ENCODE assay signal across 9 cellular contexts in the genomic region with DNA sequence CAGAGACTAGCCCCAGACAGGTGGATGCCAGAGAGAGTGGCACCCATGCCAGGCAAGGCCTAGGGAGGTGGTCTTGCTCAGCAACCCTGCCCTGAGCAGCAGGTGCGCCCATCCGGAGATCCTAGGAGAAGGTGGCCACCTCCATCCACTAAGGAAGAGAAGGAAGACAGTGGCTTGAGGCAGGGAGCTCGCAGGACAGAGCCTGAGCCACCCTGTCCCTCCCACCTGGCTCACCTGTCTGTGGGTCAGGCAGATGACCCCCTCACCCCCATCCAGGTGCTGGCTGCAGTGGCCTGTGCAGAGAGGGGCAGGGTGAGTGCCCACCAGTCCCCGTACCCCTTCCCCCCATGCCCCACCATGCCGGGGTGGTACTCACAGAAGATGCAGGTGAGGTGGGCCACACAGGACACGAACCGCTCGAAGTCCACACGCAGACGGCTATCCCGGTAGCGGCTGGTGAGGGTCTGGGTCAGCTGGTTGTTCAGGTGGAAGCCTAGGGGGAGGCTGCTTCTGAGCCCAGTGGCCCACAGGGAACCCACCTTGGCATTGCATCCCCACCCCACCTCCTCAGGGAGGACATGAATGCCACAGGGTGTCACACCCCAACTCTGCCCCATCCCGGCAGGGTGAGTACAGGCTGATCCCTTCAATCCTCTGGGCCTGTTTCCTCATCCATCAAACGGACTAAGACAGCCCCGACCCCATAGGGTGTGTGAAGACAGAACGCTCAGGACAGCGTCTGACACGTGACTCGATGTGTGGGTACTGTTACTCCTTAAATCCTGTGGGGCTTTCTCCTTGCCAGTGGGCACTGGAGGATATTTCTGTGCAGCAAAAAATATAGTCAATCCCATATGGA. TPM values are rescaled to one million over a fixed set of nuclear protein-coding genes. Genes with fewer than 3 reads are reported as not detected.
DNase-seq lines count a peak whose midpoint lies in the region; FAIRE-seq and TF ChIP-seq lines count a peak whose summit lies in the region.
"Had no signal": no experiment of that assay in that cellular context is flagged by ENCODE, and none has a peak within 500 bp of the region (broad histone marks: within the 10 kb centered on the region; RNA-seq: fewer than 3 reads in every experiment).

No MANE protein-coding gene starts in this region.

- TF ChIP-seq CTCF in Peyer's patch (IDR thresholded peaks at IDR 0.05) (no peak), bronchial epithelial cell (IDR thresholded peaks at IDR 0.05; ENCODE audit: insufficient read depth, low read length, severe bottlenecking) (no peak), thyroid gland (IDR thresholded peaks at IDR 0.05) (no peak)

- H3K27me3 ChIP-seq in Peyer's patch (no peaks in the 10 kb centered on the region), bronchial epithelial cell (ENCODE audit: control insufficient read depth, insufficient read depth, low read length) (no peaks in the 10 kb centered on the region), mucosa of rectum (ENCODE audit: control insufficient read depth in 2 of 2, insufficient read depth in 2 of 2, low read length in 2 of 2) (no peaks in the 10 kb centered on the region), thyroid gland (no peaks in the 10 kb centered on the region)

- H3K9me3 ChIP-seq in Peyer's patch (no peaks in the 10 kb centered on the region), mucosa of rectum (ENCODE audit: control insufficient read depth in 2 of 2, low read length in 2 of 2) (no peaks in the 10 kb centered on the region), thyroid gland (no peaks in the 10 kb centered on the region)

- H3K4me3 ChIP-seq in Peyer's patch (no peak overlapping the region), bronchial epithelial cell (ENCODE audit: low read depth, low read length) (no peak overlapping the region), mucosa of rectum (ENCODE audit: low read length in 2 of 2) (no peak overlapping the region), thyroid gland (replicated peaks in 1 of 3) (no peak overlapping the region)

- FAIRE-seq in bronchial epithelial cell (lab: Jason Lieb, UNC), result peak; percentile 90

- H3K27ac ChIP-seq in Peyer's patch, result peak overlapping the region in 3 of 4 donors; percentile 71 to 87 (median 72)
- H3K27ac ChIP-seq in mucosa of rectum (ENCODE audit: low read depth in 2 of 2, low read length in 2 of 2), result peak overlapping the region; percentile 75 to 92
- H3K27ac ChIP-seq in thyroid gland, result peak overlapping the region; percentile 35 to 71 (median 65)

- TF ChIP-seq POLR2A in Peyer's patch (IDR thresholded peaks at IDR 0.05), result peak in 1 of 2 donors; percentile 13
- no peak for TF ChIP-seq POLR2A in thyroid gland (IDR thresholded peaks at IDR 0.05)

- WGBS in thyroid gland, 2 donors, result 94 to 97% methylated on average over 9 to 13 of the region's 19 CpGs

- peaks cover 0 to 55% (median 0%) of the 10 kb centered on the region in 3 donors for H3K36me3 ChIP-seq in Peyer's patch
- H3K36me3 ChIP-seq in bronchial epithelial cell (ENCODE audit: control insufficient read depth, insufficient read depth, low read length), result peaks cover 31% of the 10 kb centered on the region
- peaks cover 39% of the 10 kb centered on the region in 2 donors for H3K36me3 ChIP-seq in mucosa of rectum (ENCODE audit: control insufficient read depth in 2 of 2, insufficient read depth in 2 of 2, low read length in 2 of 2)
- peaks cover 38 to 40% of the 10 kb centered on the region in 2 donors for H3K36me3 ChIP-seq in thyroid gland

- peak overlapping the region; percentile 41 to 67 for H3K9ac ChIP-seq in mucosa of rectum (ENCODE audit: low read depth in 1 of 2, low read length in 2 of 2)

- intact Hi-C loops in thyroid gland (cut with DNase I), result loop anchor here (5.0 kb wide), 1 partner anchor 84 kb away; a partner anchor contains a TSS

- DNase-seq in Peyer's patch, result peak in 2 of 3 donors; percentile 49 to 53
- no peak for DNase-seq in bronchial epithelial cell (ENCODE audit: low read depth)
- DNase-seq in thyroid gland, result no peak
- DNase-seq in effector CD8-positive, alpha-beta T cell (lab: John Stamatoyannopoulos, UW), result no peak
- DNase-seq in NCI-H226, result no peak
- DNase-seq in NCI-H345 treated with DMSO at 0.1 percent for 48 hours (lab: John Stamatoyannopoulos, UW; ENCODE audit: unreplicated experiment), result no peak
- DNase-seq: DND-41 had no signal

- peaks cover 0 to 67% (median 11%) of the 10 kb centered on the region in 4 donors for H3K4me1 ChIP-seq in Peyer's patch
- peaks cover 31 to 43% of the 10 kb centered on the region in 2 donors for H3K4me1 ChIP-seq in mucosa of rectum (ENCODE audit: control insufficient read depth in 2 of 2, insufficient read depth in 2 of 2, low read length in 2 of 2)
- peaks cover 13 to 24% of the 10 kb centered on the region in 2 donors for H3K4me1 ChIP-seq in thyroid gland

RNA-seq across cellular contexts. Expression of a gene that starts 13.3 kb away (rescaled TPM):
- total RNA-seq in Peyer's patch (10 to 100 TPM in 1 of 4 donors, 1 to 10 TPM in 3; 5.8 to 56.8 (median 6.4) TPM), bronchial epithelial cell (6.6 and 6.8 TPM in 2 replicates), thyroid gland (1 to 10 TPM in 2 of 4 donors, not detected in 2; 1.6 to 2.0 TPM)

RNA-seq across cellular contexts. Expression of a gene that starts 42.4 kb away (rescaled TPM):
- total RNA-seq in Peyer's patch (not detected), bronchial epithelial cell (11.3 and 406 TPM in 2 replicates), thyroid gland (not detected)
- total RNA-seq: kidney epithelial cell had no signal

RNA-seq across cellular contexts. Expression of a gene that starts 58.0 kb away (rescaled TPM):
- total RNA-seq in Peyer's patch, result not detected
- total RNA-seq in bronchial epithelial cell, result 1,636 and 4,049 TPM in 2 replicates
- not detected for total RNA-seq in thyroid gland
- total RNA-seq: kidney epithelial cell had no signal

Comparison
In these comparisons a context has a peak if more than half of its experiments do, and no peak if none do; other contexts are left out.
1. DNase-seq: peak in Peyer's patch (2 of 3); none in bronchial epithelial cell (single experiment), thyroid gland (0 of 2), effector CD8-positive, alpha-beta T cell (single experiment), NCI-H226 (single experiment) and NCI-H345 treated with DMSO at 0.1 percent for 48 hours (single experiment).
2. RNA of a gene that starts 42.4 kb away (total RNA-seq): 11.3 to 406 TPM in bronchial epithelial cell; not detected in Peyer's patch and not detected in thyroid gland; every median in the first group is over 10 times any median in the second.
3. RNA of a gene that starts 58.0 kb away (total RNA-seq): 1,636 to 4,049 TPM in bronchial epithelial cell; not detected in Peyer's patch and not detected in thyroid gland; every median in the first group is over 1,000 times any median in the second.
4. Peak in every context shown above with its lines, with median percentiles within 50 percentile points of each other: H3K27ac ChIP-seq.